16 cellular contexts compared by ENCODE assay signal in the genomic region with DNA sequence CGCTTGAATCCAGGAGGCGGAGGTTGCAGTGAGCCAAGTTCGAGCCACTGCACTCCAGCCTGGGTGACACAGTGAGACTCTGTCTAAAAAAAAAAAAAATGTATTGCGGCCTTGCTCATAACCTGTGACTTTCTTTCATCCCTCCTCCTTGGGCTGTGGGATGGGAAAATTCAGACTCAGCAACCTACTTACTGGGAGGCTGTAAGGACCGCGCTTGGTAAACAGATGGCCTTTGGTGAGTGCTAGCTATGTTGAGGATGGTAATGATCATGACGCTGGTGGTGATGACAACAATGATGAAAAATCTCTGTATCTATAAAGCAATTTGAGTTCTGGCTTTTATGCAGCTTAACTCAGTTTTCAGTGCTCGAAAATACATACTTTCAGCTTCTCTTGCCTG.
A peak's percentile ranks its signal among the peaks of the same experiment; 100 is the strongest.
DNase-seq lines count a peak whose midpoint lies in the region; ATAC-seq and TF ChIP-seq lines count a peak whose summit lies in the region.
"Had no signal": no experiment of that assay in that cellular context is flagged by ENCODE, and none has a peak within 500 bp of the region (broad histone marks: within the 10 kb centered on the region; RNA-seq: fewer than 3 reads in every experiment).

No MANE protein-coding gene starts in this region.

- H3K27me3 Mint-ChIP-seq in natural killer cell (ENCODE audit: low read depth in 2 of 2), result no peaks in the 10 kb centered on the region
- H3K27me3 Mint-ChIP-seq in natural killer cell treated with Interleukin-12 subunit alpha and Interleukin-12 subunit beta and Interleukin-15 and Interleukin-18, amount 100 ng/mL, for 72 hours, result no peaks in the 10 kb centered on the region
- H3K27me3 Mint-ChIP-seq in activated CD4-positive, alpha-beta memory T cell treated with anti-CD3 and anti-CD28 coated beads, Interleukin-2, amount 10 ng/mL, durations not matched to agents 7 days and 5 days, result no peaks in the 10 kb centered on the region
- no peaks in the 10 kb centered on the region for H3K27me3 Mint-ChIP-seq in memory B cell

- H3K27ac Mint-ChIP-seq in natural killer cell, result peak overlapping the region; percentile 27 to 48
- H3K27ac Mint-ChIP-seq in natural killer cell treated with Interleukin-12 subunit alpha and Interleukin-12 subunit beta and Interleukin-15 and Interleukin-18, amount 100 ng/mL, for 72 hours, result peak overlapping the region in 1 of 2 donors; percentile 26
- peak overlapping the region; percentile 4 for H3K27ac Mint-ChIP-seq in activated CD4-positive, alpha-beta memory T cell treated with anti-CD3 and anti-CD28 coated beads, Interleukin-2, amount 10 ng/mL, durations not matched to agents 7 days and 5 days
- H3K27ac Mint-ChIP-seq in memory B cell, result peak overlapping the region; percentile 47

- H3K4me1 ChIP-seq in foreskin keratinocyte, result no peaks in the 10 kb centered on the region
- peaks cover 0 to 3% of the 10 kb centered on the region in 2 donors for H3K4me1 ChIP-seq in gastrocnemius medialis
- H3K4me1 ChIP-seq: BE2C had no signal

- H3K4me1 Mint-ChIP-seq in natural killer cell (peaks cover 0 to 13% of the 10 kb centered on the region in 2 donors), memory B cell (peaks cover 3% of the 10 kb centered on the region)
- H3K4me1 Mint-ChIP-seq in natural killer cell treated with Interleukin-12 subunit alpha and Interleukin-12 subunit beta and Interleukin-15 and Interleukin-18, amount 100 ng/mL, for 72 hours (ENCODE audit: low read depth in 2 of 2), result peaks cover 8 to 9% of the 10 kb centered on the region in 2 donors
- H3K4me1 Mint-ChIP-seq in activated CD4-positive, alpha-beta memory T cell treated with anti-CD3 and anti-CD28 coated beads, Interleukin-2, amount 10 ng/mL, durations not matched to agents 7 days and 5 days, result no peaks in the 10 kb centered on the region

- POLR2A ChIA-PET in activated CD4-positive, alpha-beta memory T cell treated with anti-CD3 and anti-CD28 coated beads, Interleukin-2, amount 10 ng/mL, durations not matched to agents 7 days and 5 days (lab: Charles Lee), result interaction anchor here (1.0 kb wide), 1 partner anchor 10 kb away, joined by 3 read pairs; no protein-coding TSS in a partner anchor

- no peak for TF ChIP-seq POLR2A in gastrocnemius medialis (IDR thresholded peaks at IDR 0.05)

- H3K36me3 Mint-ChIP-seq in natural killer cell (peaks cover 13% of the 10 kb centered on the region), memory B cell (peaks cover 22% of the 10 kb centered on the region)
- peaks cover 41% of the 10 kb centered on the region for H3K36me3 Mint-ChIP-seq in natural killer cell treated with Interleukin-12 subunit alpha and Interleukin-12 subunit beta and Interleukin-15 and Interleukin-18, amount 100 ng/mL, for 72 hours
- peaks cover 65% of the 10 kb centered on the region for H3K36me3 Mint-ChIP-seq in activated CD4-positive, alpha-beta memory T cell treated with anti-CD3 and anti-CD28 coated beads, Interleukin-2, amount 10 ng/mL, durations not matched to agents 7 days and 5 days (ENCODE audit: low read depth)

- H3K9me3 Mint-ChIP-seq in natural killer cell (no peaks in the 10 kb centered on the region), memory B cell (no peaks in the 10 kb centered on the region)
- H3K9me3 Mint-ChIP-seq in natural killer cell treated with Interleukin-12 subunit alpha and Interleukin-12 subunit beta and Interleukin-15 and Interleukin-18, amount 100 ng/mL, for 72 hours, result no peaks in the 10 kb centered on the region
- H3K9me3 Mint-ChIP-seq in activated CD4-positive, alpha-beta memory T cell treated with anti-CD3 and anti-CD28 coated beads, Interleukin-2, amount 10 ng/mL, durations not matched to agents 7 days and 5 days, result no peaks in the 10 kb centered on the region

- H3K4me3 ChIP-seq in gastrocnemius medialis, result no peak overlapping the region
- H3K4me3 ChIP-seq: GM23248 had no signal

- H3K4me3 Mint-ChIP-seq in natural killer cell (no peak overlapping the region), memory B cell (no peak overlapping the region)
- no peak overlapping the region for H3K4me3 Mint-ChIP-seq in natural killer cell treated with Interleukin-12 subunit alpha and Interleukin-12 subunit beta and Interleukin-15 and Interleukin-18, amount 100 ng/mL, for 72 hours
- no peak overlapping the region for H3K4me3 Mint-ChIP-seq in activated CD4-positive, alpha-beta memory T cell treated with anti-CD3 and anti-CD28 coated beads, Interleukin-2, amount 10 ng/mL, durations not matched to agents 7 days and 5 days

- H3K36me3 ChIP-seq in gastrocnemius medialis, result no peaks in the 10 kb centered on the region
- H3K36me3 ChIP-seq: BE2C had no signal

- CTCF ChIA-PET in activated CD4-positive, alpha-beta memory T cell treated with anti-CD3 and anti-CD28 coated beads, Interleukin-2, amount 10 ng/mL, durations not matched to agents 7 days and 5 days (lab: Charles Lee), result interaction anchor here (0.7 to 1.0 kb wide), 3 partner anchors 8 to 23 kb away, joined by 3 to 4 read pairs (median 4); no protein-coding TSS in a partner anchor

- H3K9me3 ChIP-seq in gastrocnemius medialis, result no peaks in the 10 kb centered on the region
- H3K9me3 ChIP-seq: BE2C had no signal

- TF ChIP-seq CTCF in natural killer cell (IDR thresholded peaks at IDR 0.05) (no peak), foreskin keratinocyte (conservative IDR thresholded peaks at IDR 0.05) (no peak), gastrocnemius medialis (IDR thresholded peaks at IDR 0.05 in 4 of 5, conservative IDR thresholded peaks at IDR 0.05 in 1 of 5) (no peak)

- no peak for DNase-seq in natural killer cell
- DNase-seq in natural killer cell treated with Interleukin-12 subunit alpha and Interleukin-12 subunit beta and Interleukin-15 and Interleukin-18, amount 100 ng/mL, for 72 hours (ENCODE audit: low spot score), result no peak
- no peak for DNase-seq in activated CD4-positive, alpha-beta memory T cell treated with anti-CD3 and anti-CD28 coated beads, Interleukin-2, amount 10 ng/mL, durations not matched to agents 7 days and 5 days
- no peak for DNase-seq in memory B cell (ENCODE audit: low spot score in 2 of 2)
- DNase-seq in foreskin keratinocyte, result no peak
- no peak for DNase-seq in inferior parietal cortex (ENCODE audit: extremely low spot score)
- no peak for DNase-seq in gastrocnemius medialis
- DNase-seq: ACHN, BE2C, GF-D8, GM23248, NCI-H146, NCI-H2081 treated with DMSO at 0.1 percent for 48 hours, NCI-H524 had no signal

- ATAC-seq in natural killer cell (no peak), memory B cell (ENCODE audit: low read depth) (no peak), foreskin keratinocyte (no peak), gastrocnemius medialis (no peak)
- ATAC-seq in natural killer cell treated with Interleukin-12 subunit alpha and Interleukin-12 subunit beta and Interleukin-15 and Interleukin-18, amount 100 ng/mL, for 72 hours, result no peak
- ATAC-seq: HCT116 had no signal

- in situ Hi-C loops in gastrocnemius medialis (cut with MboI; ENCODE audit: low sequenced_read_pairs in 4 of 4), result loop anchor here in 2 of 4 donors (25.0 kb wide), 1 partner anchor 419 kb away; no protein-coding TSS in a partner anchor

- intact Hi-C loops in natural killer cell (cut with micrococcal nuclease) (no loop called here), gastrocnemius medialis (cut with DNase I; ENCODE audit: low total_unique reads) (loop anchor here (10.0 kb wide), 1 partner anchor 224 kb away; no protein-coding TSS in a partner anchor)

- H3K27me3 ChIP-seq in foreskin keratinocyte, result no peaks in the 10 kb centered on the region
- H3K27me3 ChIP-seq in gastrocnemius medialis, result no peaks in the 10 kb centered on the region
- H3K27me3 ChIP-seq: BE2C had no signal

- H3K27ac ChIP-seq in foreskin keratinocyte (no peak overlapping the region), gastrocnemius medialis (no peak overlapping the region)
- H3K27ac ChIP-seq: GM23248, HL-60 had no signal
